20 cellular contexts compared by ENCODE assay signal in the genomic region with DNA sequence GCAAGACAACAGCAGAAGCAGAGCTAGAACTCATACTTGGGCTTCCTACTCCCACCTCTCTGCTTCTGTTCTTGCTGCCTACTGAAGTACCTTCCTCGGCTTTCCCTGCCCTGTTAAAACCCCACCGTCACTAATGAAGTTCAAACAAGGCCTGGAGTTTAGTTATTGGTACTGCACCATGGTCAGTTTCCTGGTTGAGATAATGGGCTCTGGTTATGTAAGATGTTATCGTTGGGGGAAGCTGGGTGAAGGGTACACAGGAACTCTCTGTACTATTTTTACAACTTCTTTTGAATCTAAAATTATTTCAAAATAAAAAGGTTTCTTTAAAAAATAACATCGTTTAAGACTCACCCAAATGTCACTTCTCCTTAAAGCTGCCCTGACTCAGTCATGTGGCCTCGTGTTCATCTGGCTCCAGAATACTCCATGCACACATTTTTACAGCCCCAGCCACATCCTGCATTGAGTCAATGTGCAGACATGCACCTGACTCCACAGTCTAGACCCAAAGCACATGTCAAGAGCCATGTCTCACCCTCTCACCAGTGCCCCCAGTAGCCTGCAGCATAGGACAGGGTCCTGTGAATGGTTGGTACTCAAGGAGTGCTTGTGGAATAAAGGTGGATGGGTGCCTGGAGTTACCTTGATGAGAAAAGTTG. TPM values are rescaled to one million over a fixed set of nuclear protein-coding genes. Genes with fewer than 3 reads are reported as not detected.
"Had no signal": no experiment of that assay in that cellular context is flagged by ENCODE, and none has a peak within 500 bp of the region (broad histone marks: within the 10 kb centered on the region; RNA-seq: fewer than 3 reads in every experiment).

No MANE protein-coding gene starts in this region.

- H3K27ac ChIP-seq: ascending aorta, colonic mucosa, sigmoid colon, thoracic aorta, upper lobe of right lung had no signal

- H3K9me3 Mint-ChIP-seq: activated CD4-positive, alpha-beta memory T cell treated with anti-CD3 and anti-CD28 coated beads for 36 hours; activated naive CD4-positive, alpha-beta T cell treated with anti-CD3 and anti-CD28 coated beads, Interleukin-2, amount 10 ng/mL, durations not matched to agents 7 days and 5 days; activated T-cell treated with anti-CD3 and anti-CD28 coated beads, Interleukin-2, amount 50 U/mL, for 4 hours; central memory CD8-positive, alpha-beta T cell; stimulated activated effector memory CD8-positive, alpha-beta T cell treated with anti-CD3 and anti-CD28 coated beads, Interleukin-12 subunit alpha, Interleukin-12 subunit beta, amount 100 ng/mL, for 72 hours had no signal

- H3K4me3 Mint-ChIP-seq: activated CD4-positive, alpha-beta memory T cell treated with anti-CD3 and anti-CD28 coated beads for 36 hours; activated naive CD4-positive, alpha-beta T cell treated with anti-CD3 and anti-CD28 coated beads, Interleukin-2, amount 10 ng/mL, durations not matched to agents 7 days and 5 days; activated T-cell treated with anti-CD3 and anti-CD28 coated beads, Interleukin-2, amount 50 U/mL, for 4 hours; central memory CD8-positive, alpha-beta T cell; stimulated activated effector memory CD8-positive, alpha-beta T cell treated with anti-CD3 and anti-CD28 coated beads, Interleukin-12 subunit alpha, Interleukin-12 subunit beta, amount 100 ng/mL, for 72 hours; WTC11 had no signal

- H3K27me3 ChIP-seq: ascending aorta, colonic mucosa, gastrocnemius medialis, sigmoid colon, upper lobe of right lung had no signal

- H3K27me3 Mint-ChIP-seq: activated CD4-positive, alpha-beta memory T cell treated with anti-CD3 and anti-CD28 coated beads for 36 hours; activated naive CD4-positive, alpha-beta T cell treated with anti-CD3 and anti-CD28 coated beads, Interleukin-2, amount 10 ng/mL, durations not matched to agents 7 days and 5 days; central memory CD8-positive, alpha-beta T cell had no signal

- H3K36me3 ChIP-seq: colonic mucosa, gastrocnemius medialis had no signal

- H3K4me3 ChIP-seq: ascending aorta, colonic mucosa, gastrocnemius medialis, left ventricle myocardium inferior, sigmoid colon, thoracic aorta, upper lobe of right lung had no signal

- H3K27ac Mint-ChIP-seq: activated CD4-positive, alpha-beta memory T cell treated with anti-CD3 and anti-CD28 coated beads for 36 hours; activated naive CD4-positive, alpha-beta T cell treated with anti-CD3 and anti-CD28 coated beads, Interleukin-2, amount 10 ng/mL, durations not matched to agents 7 days and 5 days; stimulated activated effector memory CD8-positive, alpha-beta T cell treated with anti-CD3 and anti-CD28 coated beads, Interleukin-12 subunit alpha, Interleukin-12 subunit beta, amount 100 ng/mL, for 72 hours; WTC11 had no signal

- H3K9me3 ChIP-seq: ascending aorta, colonic mucosa, gastrocnemius medialis, sigmoid colon, thoracic aorta, upper lobe of right lung had no signal

- H3K4me1 Mint-ChIP-seq: central memory CD8-positive, alpha-beta T cell; stimulated activated effector memory CD8-positive, alpha-beta T cell treated with anti-CD3 and anti-CD28 coated beads, Interleukin-12 subunit alpha, Interleukin-12 subunit beta, amount 100 ng/mL, for 72 hours had no signal

- H3K36me3 Mint-ChIP-seq: activated CD4-positive, alpha-beta memory T cell treated with anti-CD3 and anti-CD28 coated beads for 36 hours; activated naive CD4-positive, alpha-beta T cell treated with anti-CD3 and anti-CD28 coated beads, Interleukin-2, amount 10 ng/mL, durations not matched to agents 7 days and 5 days; stimulated activated effector memory CD8-positive, alpha-beta T cell treated with anti-CD3 and anti-CD28 coated beads, Interleukin-12 subunit alpha, Interleukin-12 subunit beta, amount 100 ng/mL, for 72 hours had no signal

- H3K4me1 ChIP-seq: colonic mucosa had no signal

- ATAC-seq: activated T-cell treated with anti-CD3 and anti-CD28 coated beads, Interleukin-2, amount 50 U/mL, for 4 hours; gastrocnemius medialis; stimulated activated effector memory CD8-positive, alpha-beta T cell treated with anti-CD3 and anti-CD28 coated beads, Interleukin-12 subunit alpha, Interleukin-12 subunit beta, amount 100 ng/mL, for 72 hours; upper lobe of right lung; WTC11 had no signal

- DNase-seq: activated CD4-positive, alpha-beta memory T cell treated with anti-CD3 and anti-CD28 coated beads for 36 hours; activated CD4-positive, alpha-beta T cell treated with anti-CD3 and anti-CD28 coated beads for 4 hours; activated naive CD4-positive, alpha-beta T cell treated with anti-CD3 and anti-CD28 coated beads, Interleukin-2, amount 10 ng/mL, durations not matched to agents 7 days and 5 days; activated T-cell treated with anti-CD3 and anti-CD28 coated beads, Interleukin-2, amount 50 U/mL, for 4 hours; colonic mucosa; erythroblast; gastrocnemius medialis; head of caudate nucleus; left ventricle myocardium inferior; mammary epithelial cell; occipital lobe; sigmoid colon; stimulated activated CD4-positive, alpha-beta T cell treated with anti-CD3 and anti-CD28 coated beads, Interleukin-4, amount 100 ng/mL, for 24 hours; upper lobe of right lung had no signal

RNA-seq across cellular contexts. Expression of a gene that starts 36.9 kb away (rescaled TPM):
- total RNA-seq: T-helper 2 cell treated with Interferon-gamma antibody and Interleukin-4, amounts not matched to agents 100 ng/mL and 5 ng/mL, for 36 hours had no signal
